In the genomic region with DNA sequence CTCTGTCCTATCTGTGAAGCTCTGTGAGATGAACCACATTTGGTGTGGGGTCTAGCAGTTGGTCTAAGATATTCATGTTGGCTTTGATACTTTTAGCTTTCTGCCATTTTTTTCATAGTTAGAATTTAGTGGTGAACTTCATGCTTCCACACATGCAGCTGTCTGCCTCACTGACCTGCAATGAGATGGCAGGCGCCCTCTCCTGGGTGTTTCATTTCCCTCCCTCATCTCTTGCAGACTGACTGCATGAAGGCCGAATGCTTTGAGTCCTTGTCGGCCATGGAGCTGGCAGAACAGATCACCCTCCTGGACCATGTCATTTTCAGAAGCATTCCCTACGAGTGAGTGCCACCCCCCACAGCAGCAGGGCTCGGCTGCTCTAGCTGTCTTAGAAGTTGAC, we compare ENCODE assay signal across 11 cellular contexts. TPM values are rescaled to one million over a fixed set of nuclear protein-coding genes. Genes with fewer than 3 reads are reported as not detected.
A peak's percentile ranks its signal among the peaks of the same experiment; 100 is the strongest.
DNase-seq lines count a peak whose midpoint lies in the region; FAIRE-seq and TF ChIP-seq lines count a peak whose summit lies in the region.
"Had no signal": no experiment of that assay in that cellular context is flagged by ENCODE, and none has a peak within 500 bp of the region (broad histone marks: within the 10 kb centered on the region; RNA-seq: fewer than 3 reads in every experiment).

No MANE protein-coding gene starts in this region.

- 79% methylated on average over 5 of the region's 5 CpGs for WGBS in smooth muscle cell (ENCODE audit: low lambda C conversion rate)

- no peak overlapping the region for H3K27ac ChIP-seq in OCI-LY7 (ENCODE audit: low read depth, low read length, poor library complexity, severe bottlenecking)
- no peak overlapping the region for H3K27ac ChIP-seq in smooth muscle cell (ENCODE audit: low read depth)
- H3K27ac ChIP-seq: psoas muscle, SK-N-MC had no signal

- H3K79me2 ChIP-seq in OCI-LY7 (ENCODE audit: insufficient read depth, low read depth, low read length) (no peaks in the 10 kb centered on the region), smooth muscle cell (ENCODE audit: low read depth) (no peaks in the 10 kb centered on the region)

- peak; percentile 13 for DNase-seq in AG08396 (ENCODE audit: low spot score)
- DNase-seq in GM12891 (ENCODE audit: insufficient read length, low spot score): peak; percentile 21
- DNase-seq in OCI-LY7 (ENCODE audit: low spot score): peak; percentile 13
- peak in 1 of 2 donors; percentile 45 for DNase-seq in foreskin fibroblast
- no peak for DNase-seq in stimulated activated CD4-positive, alpha-beta T cell treated with anti-CD3 and anti-CD28 coated beads, Interleukin-4, amount 100 ng/mL, for 1 hour
- DNase-seq in smooth muscle cell (lab: John Stamatoyannopoulos, UW; ENCODE audit: unreplicated experiment): no peak
- DNase-seq in NCI-H2029 treated with DMSO at 0.1 percent for 48 hours (lab: John Stamatoyannopoulos, UW): no peak
- no peak for DNase-seq in pons (ENCODE audit: low spot score)
- DNase-seq: NCI-H1417, psoas muscle had no signal

- TF ChIP-seq CTCF in OCI-LY7 (conservative IDR thresholded peaks at IDR 0.05; ENCODE audit: low read length): peak; percentile 55
- peak; percentile 20 for TF ChIP-seq CTCF in foreskin fibroblast (IDR thresholded peaks at IDR 0.05; ENCODE audit: low read depth, low read length)
- no peak for TF ChIP-seq CTCF in smooth muscle cell (IDR thresholded peaks at IDR 0.05; ENCODE audit: borderline replicate concordance, insufficient read depth, poor library complexity, severe bottlenecking)

- no peak overlapping the region for H3K4me3 ChIP-seq in OCI-LY7 (ENCODE audit: low read depth, low read length, poor library complexity, severe bottlenecking)
- no peak overlapping the region for H3K4me3 ChIP-seq in foreskin fibroblast (ENCODE audit: low read depth in 1 of 2, low read length in 2 of 2)
- H3K4me3 ChIP-seq in smooth muscle cell: no peak overlapping the region
- H3K4me3 ChIP-seq: psoas muscle, SK-N-MC had no signal

- FAIRE-seq in GM12891 (lab: Jason Lieb, UNC): no peak

- no peaks in the 10 kb centered on the region for H3K9me2 ChIP-seq in OCI-LY7 (ENCODE audit: insufficient read depth, low read length)

- H4K20me1 ChIP-seq in OCI-LY7 (ENCODE audit: insufficient read depth, low read length): no peaks in the 10 kb centered on the region
- H4K20me1 ChIP-seq in smooth muscle cell (ENCODE audit: low read depth): no peaks in the 10 kb centered on the region

- no peak overlapping the region for H3K9ac ChIP-seq in smooth muscle cell (ENCODE audit: low read depth)

- H3K4me2 ChIP-seq in OCI-LY7 (ENCODE audit: low read length): no peak overlapping the region
- H3K4me2 ChIP-seq in smooth muscle cell: no peak overlapping the region

- POLR2A ChIA-PET in OCI-LY7 (lab: Charles Lee): no interaction called here

- H3K4me1 ChIP-seq in OCI-LY7 (ENCODE audit: insufficient read depth, low read length, poor library complexity, severe bottlenecking) (no peaks in the 10 kb centered on the region), smooth muscle cell (ENCODE audit: low read depth) (no peaks in the 10 kb centered on the region)
- H3K4me1 ChIP-seq: psoas muscle had no signal

- no peaks in the 10 kb centered on the region for H3K27me3 ChIP-seq in smooth muscle cell (ENCODE audit: low read depth)

- no TSS peak for BruUV-seq in OCI-LY7 (replicated peaks; lab: Mats Ljungman, UMichigan)

- no peaks in the 10 kb centered on the region for H3K36me3 ChIP-seq in OCI-LY7 (ENCODE audit: insufficient read depth, low read length)
- no peaks in the 10 kb centered on the region for H3K36me3 ChIP-seq in smooth muscle cell (ENCODE audit: low read depth)

- no peak overlapping the region for H2AFZ ChIP-seq in OCI-LY7 (ENCODE audit: low read length)
- no peak overlapping the region for H2AFZ ChIP-seq in smooth muscle cell (ENCODE audit: low read depth)

- H3F3A ChIP-seq in smooth muscle cell (ENCODE audit: low read depth): no peaks in the 10 kb centered on the region

- CTCF ChIA-PET in OCI-LY7 (lab: Charles Lee; ENCODE audit: unreplicated experiment): no interaction called here

- TF ChIP-seq POLR2A in GM12891 (IDR thresholded peaks at IDR 0.05; ENCODE audit: low read depth, low read length): no peak

- intact Hi-C loops in OCI-LY7 (cut with micrococcal nuclease; ENCODE audit: unreplicated experiment): no loop called here

- H3K9me3 ChIP-seq in OCI-LY7 (ENCODE audit: low read length) (no peaks in the 10 kb centered on the region), smooth muscle cell (replicated peaks; ENCODE audit: low read depth) (no peaks in the 10 kb centered on the region)
- H3K9me3 ChIP-seq: psoas muscle had no signal

TF ChIP-seq in GM12891, 5 proteins besides CTCF, POLR2A, EP300 and RAD21:
- TF ChIP-seq SPI1 (IDR thresholded peaks at IDR 0.05; ENCODE audit: low read depth, low read length): no peak
- no peak for TF ChIP-seq PAX5 (IDR thresholded peaks at IDR 0.05; ENCODE audit: insufficient read depth, low read length, severe bottlenecking)
- TF ChIP-seq POLR2AphosphoS5 (IDR thresholded peaks at IDR 0.05; ENCODE audit: low read depth, low read length): no peak
- TF ChIP-seq POU2F2 (IDR thresholded peaks at IDR 0.05; ENCODE audit: low read depth, low read length): no peak
- TF ChIP-seq TAF1 (IDR thresholded peaks at IDR 0.05; ENCODE audit: low read depth, low read length): no peak
TF ChIP-seq in GM12891: peak in this region for 0.

RNA-seq across cellular contexts. Expression of a gene that starts 26.1 kb away (rescaled TPM):
- not detected for polyA plus RNA-seq in GM12891 (2012; ENCODE audit: low read depth, missing spikeins)
- not detected in 2 replicates for total RNA-seq in OCI-LY7 (2014; rRNA removed; shearing (Covaris generic))
- total RNA-seq in OCI-LY7 (2022): not detected in 2 replicates
- 0.49 and 1.5 TPM in 2 replicates for total RNA-seq in smooth muscle cell
- polyA plus RNA-seq in smooth muscle cell: 2.0 TPM in 1 of 2 replicates, not detected in the other

Comparison
In these comparisons a context has a peak if more than half of its experiments do, and no peak if none do; other contexts are left out.
1. DNase-seq: peak in AG08396 (single experiment), GM12891 (single experiment) and OCI-LY7 (single experiment); none in stimulated activated CD4-positive, alpha-beta T cell treated with anti-CD3 and anti-CD28 coated beads, Interleukin-4, amount 100 ng/mL, for 1 hour (single experiment), smooth muscle cell (single experiment), NCI-H2029 treated with DMSO at 0.1 percent for 48 hours (single experiment) and pons (single experiment).